ENCODE assay signal across 11 cellular contexts in the genomic region with DNA sequence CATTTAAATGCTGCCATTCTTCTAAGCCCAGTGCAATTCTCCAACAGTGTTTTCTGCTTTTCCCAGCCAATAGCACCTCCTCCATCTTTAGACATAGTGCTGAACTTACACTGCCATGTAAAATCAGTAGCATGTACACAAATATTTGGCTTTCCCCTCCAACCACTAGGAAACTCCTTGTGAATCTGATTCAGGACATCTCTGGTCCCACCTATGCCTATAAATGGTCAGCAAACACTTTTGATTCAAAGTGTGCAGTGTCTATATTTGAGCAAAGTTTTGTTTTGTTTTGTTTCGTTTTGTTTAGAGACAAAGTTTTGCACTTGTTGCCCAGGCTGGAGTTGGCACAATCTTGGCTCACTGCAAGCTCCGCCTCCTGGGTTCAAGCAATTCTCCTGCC. TPM values are rescaled to one million over a fixed set of nuclear protein-coding genes. Genes with fewer than 3 reads are reported as not detected.
"Had no signal": no experiment of that assay in that cellular context is flagged by ENCODE, and none has a peak within 500 bp of the region (broad histone marks: within the 10 kb centered on the region; RNA-seq: fewer than 3 reads in every experiment).

No MANE protein-coding gene starts in this region.

- H3K4me2 ChIP-seq: GM23338 had no signal

- H3K4me3 ChIP-seq: GM23248, GM23338, HAP-1 had no signal

- FAIRE-seq: H1, H54 had no signal

- H3K4me1 ChIP-seq: HAP-1 had no signal

- DNase-seq: GM23248, GOT3, H7, H9, HCEC 1CT, HFFc6 had no signal

- H3K27ac ChIP-seq: GM23248 had no signal

- ATAC-seq: GM23338, HCT116 had no signal

- H2AFZ ChIP-seq: GM23248, GM23338 had no signal

- H3K9ac ChIP-seq: GM23248 had no signal

- H3K36me3 ChIP-seq: HAP-1 had no signal

RNA-seq across cellular contexts. Expression of gene YPEL4, which starts 24.8 kb away (rescaled TPM):
- total RNA-seq: GM23338, H7 had no signal
